ENCODE assay signal across 19 cellular contexts in genomic region chr2:206257345-206257744, GRCh38.
"Had no signal": no experiment of that assay in that cellular context is flagged by ENCODE, and none has a peak within 500 bp of the region (broad histone marks: within the 10 kb centered on the region; RNA-seq: fewer than 3 reads in every experiment).

No MANE protein-coding gene starts in this region.

- FAIRE-seq: colon, islet of Langerhans, small intestine had no signal

- H3K9me3 ChIP-seq: heart left ventricle, right atrium auricular region, thoracic aorta, upper lobe of left lung, vagina had no signal

- H3K27ac Mint-ChIP-seq: dendritic cell treated with granulocyte-macrophage colony-stimulating factor and Interleukin-4, amounts not matched to agents 40 ng/mL and 50 ng/mL, for 4 days; effector memory CD8-positive, alpha-beta T cell; nephron had no signal

- H3K27ac ChIP-seq: heart left ventricle, right atrium auricular region, stomach, thoracic aorta, upper lobe of left lung, vagina had no signal

- ATAC-seq: effector memory CD8-positive, alpha-beta T cell; heart left ventricle had no signal

- H3K4me3 ChIP-seq: heart left ventricle, right atrium auricular region, stomach, thoracic aorta, upper lobe of left lung, vagina had no signal

- H3K9me3 Mint-ChIP-seq: dendritic cell treated with granulocyte-macrophage colony-stimulating factor and Interleukin-4, amounts not matched to agents 40 ng/mL and 50 ng/mL, for 4 days; effector memory CD8-positive, alpha-beta T cell had no signal

- DNase-seq: effector memory CD8-positive, alpha-beta T cell; heart left ventricle; hypothalamus; kidney glomerular epithelial cell; naive B cell; posterior cingulate gyrus; small intestine; stimulated activated CD4-positive, alpha-beta T cell treated with anti-CD3 and anti-CD28 coated beads, Interleukin-12 subunit alpha, Interleukin-12 subunit beta, amount 100 ng/mL, for 4 hours; stimulated activated naive CD4-positive, alpha-beta T cell; stomach; substantia nigra; upper lobe of left lung had no signal

- H3K36me3 ChIP-seq: heart left ventricle, right atrium auricular region, stomach, thoracic aorta, upper lobe of left lung, vagina had no signal

- H3K4me3 Mint-ChIP-seq: dendritic cell treated with granulocyte-macrophage colony-stimulating factor and Interleukin-4, amounts not matched to agents 40 ng/mL and 50 ng/mL, for 4 days; effector memory CD8-positive, alpha-beta T cell; naive B cell; nephron had no signal
